8 cellular contexts compared by ENCODE assay signal in the genomic region with DNA sequence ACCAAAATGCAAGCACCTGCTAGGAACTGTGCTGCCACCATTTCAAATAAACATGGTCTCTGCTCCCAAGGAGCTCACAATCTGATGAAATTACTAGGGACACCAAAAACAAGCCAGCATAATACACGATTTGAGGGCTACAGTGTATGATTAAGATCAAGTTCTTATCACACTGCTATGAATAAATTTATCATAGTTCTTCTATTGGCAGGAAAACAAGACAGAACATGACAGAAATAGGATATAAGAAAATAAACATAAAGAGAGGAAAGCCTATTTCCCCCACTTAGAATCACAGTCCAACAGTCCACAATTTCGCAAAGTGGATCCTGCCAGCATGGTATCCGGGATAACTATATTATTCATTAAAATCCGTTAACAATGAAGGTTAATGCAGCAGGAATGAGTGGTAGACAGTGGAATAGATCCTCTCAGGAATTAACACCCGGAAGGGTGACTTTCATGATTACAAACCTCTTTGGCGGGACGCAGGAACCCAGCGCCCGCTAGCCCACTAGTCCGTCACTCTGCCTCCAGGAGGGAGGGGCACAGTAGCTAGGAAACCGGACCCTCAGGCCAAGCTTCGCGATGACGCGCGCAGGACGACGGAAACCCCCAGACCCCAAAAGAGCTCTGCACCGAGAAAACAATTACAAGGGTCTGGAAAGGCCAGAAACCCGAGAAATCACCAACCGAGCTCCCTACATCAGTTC. TPM values are rescaled to one million over a fixed set of nuclear protein-coding genes. Genes with fewer than 3 reads are reported as not detected.
DNase-seq lines count a peak whose midpoint lies in the region; ATAC-seq lines count a peak whose summit lies in the region.

No MANE protein-coding gene starts in this region.

- H3K36me3 ChIP-seq in subcutaneous abdominal adipose tissue (ENCODE audit: control insufficient read depth in 5 of 5, insufficient read depth in 5 of 5, low read length in 5 of 5): peaks cover 0 to 10% (median 5%) of the 10 kb centered on the region in 5 donors

- ATAC-seq in GM18517 (IDR thresholded peaks at IDR 0.05; ENCODE audit: unreplicated experiment): peak; percentile 25
- ATAC-seq in HG02970 (IDR thresholded peaks at IDR 0.05; ENCODE audit: low FRiP score, unreplicated experiment): peak; percentile 21
- peak; percentile 45 for ATAC-seq in left lobe of liver

- H3K4me3 ChIP-seq in subcutaneous abdominal adipose tissue (ENCODE audit: low read depth in 1 of 5, low read length in 5 of 5): peak overlapping the region; percentile 91 to 96 (median 95)

- H3K9ac ChIP-seq in subcutaneous abdominal adipose tissue (ENCODE audit: low read length in 5 of 5): peak overlapping the region; percentile 66 to 98 (median 96)

- DNase-seq in AG08396 (ENCODE audit: low spot score) (peak; percentile 36), NCI-H2227 treated with DMSO at 0.1 percent for 48 hours (lab: John Stamatoyannopoulos, UW) (peak; percentile 77), caudate nucleus (lab: John Stamatoyannopoulos, UW) (peak in 16 of 61 donors; percentile 3 to 68 (median 34)), left lobe of liver (ENCODE audit: low spot score) (no peak)
- DNase-seq in stimulated activated CD4-positive, alpha-beta T cell treated with anti-CD3 and anti-CD28 coated beads, Interleukin-4, amount 100 ng/mL, for 1 hour: no peak

- peaks cover 0 to 25% (median 22%) of the 10 kb centered on the region in 5 donors for H3K4me1 ChIP-seq in subcutaneous abdominal adipose tissue (ENCODE audit: control insufficient read depth in 5 of 5, insufficient read depth in 5 of 5, low read length in 5 of 5)

- peak overlapping the region; percentile 86 for H3K27ac ChIP-seq in caudate nucleus (ENCODE audit: low read depth, low read length)
- peak overlapping the region; percentile 90 for H3K27ac ChIP-seq in subcutaneous abdominal adipose tissue (ENCODE audit: low read depth, low read length)

- no peaks in the 10 kb centered on the region for H3K9me3 ChIP-seq in subcutaneous abdominal adipose tissue (ENCODE audit: control insufficient read depth in 5 of 5, low read length in 5 of 5)

- no peaks in the 10 kb centered on the region for H3K27me3 ChIP-seq in subcutaneous abdominal adipose tissue (ENCODE audit: control insufficient read depth in 5 of 5, insufficient read depth in 4 of 5, low read length in 5 of 5)

RNA-seq across cellular contexts. Expression of a gene that starts 0.7 kb away (rescaled TPM):
- 11.8 TPM for total RNA-seq in left lobe of liver

RNA-seq across cellular contexts. Expression of a gene that starts 0.8 kb away (rescaled TPM):
- total RNA-seq in left lobe of liver: 2.2 TPM

RNA-seq across cellular contexts. Expression of a gene that starts 46.1 kb away (rescaled TPM):
- 1.0 TPM for total RNA-seq in left lobe of liver

Comparison
In these comparisons a context has a peak if more than half of its experiments do, and no peak if none do; other contexts are left out.
1. DNase-seq: peak in AG08396 (single experiment) and NCI-H2227 treated with DMSO at 0.1 percent for 48 hours (single experiment); none in left lobe of liver (single experiment) and stimulated activated CD4-positive, alpha-beta T cell treated with anti-CD3 and anti-CD28 coated beads, Interleukin-4, amount 100 ng/mL, for 1 hour (single experiment).
2. Peak in every context shown above with its lines, with median percentiles within 50 percentile points of each other: ATAC-seq.